ENCODE assay signal across 8 cellular contexts in the genomic region with DNA sequence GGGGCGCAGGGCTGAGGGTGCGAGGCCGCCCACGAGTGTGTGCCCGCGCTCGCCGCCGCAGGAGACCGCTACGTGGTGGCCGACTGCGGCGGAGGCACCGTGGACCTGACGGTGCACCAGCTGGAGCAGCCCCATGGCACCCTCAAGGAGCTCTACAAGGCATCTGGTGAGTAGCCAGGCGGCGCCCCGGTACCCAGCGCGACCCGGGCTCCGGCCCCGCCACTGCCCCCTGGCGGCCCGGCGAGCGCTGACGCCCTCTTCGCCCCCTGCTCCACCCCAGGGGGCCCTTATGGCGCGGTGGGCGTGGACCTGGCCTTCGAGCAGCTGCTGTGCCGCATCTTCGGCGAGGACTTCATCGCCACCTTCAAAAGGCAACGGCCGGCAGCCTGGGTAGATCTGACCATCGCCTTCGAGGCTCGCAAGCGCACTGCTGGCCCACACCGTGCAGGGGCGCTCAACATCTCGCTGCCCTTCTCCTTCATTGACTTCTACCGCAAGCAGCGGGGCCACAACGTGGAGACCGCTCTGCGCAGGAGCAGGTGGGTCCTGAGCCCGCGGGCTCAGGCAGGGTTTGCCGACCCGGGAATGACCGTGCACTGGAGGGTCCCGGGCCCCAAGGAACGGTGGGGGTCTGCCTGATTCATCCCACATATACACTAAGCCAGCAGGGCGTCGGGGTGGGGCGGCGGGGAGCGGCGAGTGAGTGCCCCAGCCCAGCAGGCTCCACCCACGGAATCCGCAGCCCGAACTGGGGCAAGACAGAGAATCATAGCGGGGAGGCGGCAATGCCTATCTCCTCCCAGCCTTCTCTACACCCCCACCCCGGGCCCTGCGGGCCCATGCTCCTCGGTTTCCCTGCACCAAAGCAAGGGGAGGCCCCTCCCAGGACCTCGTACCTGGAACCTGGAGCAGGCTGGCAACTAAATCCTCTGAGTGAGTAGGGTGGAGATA. TPM values are rescaled to one million over a fixed set of nuclear protein-coding genes. Genes with fewer than 3 reads are reported as not detected.
A peak's percentile ranks its signal among the peaks of the same experiment; 100 is the strongest.
DNase-seq lines count a peak whose midpoint lies in the region; ATAC-seq and FAIRE-seq lines count a peak whose summit lies in the region.

No MANE protein-coding gene starts in this region.

- peaks cover 3% of the 10 kb centered on the region for H3K36me3 Mint-ChIP-seq in effector memory CD8-positive, alpha-beta T cell (ENCODE audit: insufficient read depth)

- peak; percentile 39 for ATAC-seq in effector memory CD8-positive, alpha-beta T cell (replicated peaks)

- FAIRE-seq in GM18507 (lab: Jason Lieb, UNC), result no peak

- no peak overlapping the region for H3K4me3 Mint-ChIP-seq in effector memory CD8-positive, alpha-beta T cell

- H3K9me3 Mint-ChIP-seq in effector memory CD8-positive, alpha-beta T cell, result no peaks in the 10 kb centered on the region

- DNase-seq in 8988T, result peak; percentile 97
- DNase-seq in GM18507 (ENCODE audit: extremely low spot score, insufficient read length, low read depth), result peak; percentile 56
- peak; percentile 28 for DNase-seq in RPMI8226
- peak in 2 of 3 experiments; percentile 24 to 49 for DNase-seq in effector memory CD8-positive, alpha-beta T cell
- DNase-seq in myocyte (ENCODE audit: low read depth), result peak; percentile 48
- DNase-seq in NCI-H226, result no peak
- no peak for DNase-seq in SKM-1 (lab: John Stamatoyannopoulos, UW; ENCODE audit: unreplicated experiment)
- no peak for DNase-seq in middle frontal gyrus (ENCODE audit: extremely low spot score, low spot score)

- H3K4me1 Mint-ChIP-seq in effector memory CD8-positive, alpha-beta T cell (ENCODE audit: low read depth in 2 of 2), result peaks cover 0 to 8% of the 10 kb centered on the region in 2 donors

- H3K27me3 Mint-ChIP-seq in effector memory CD8-positive, alpha-beta T cell, result peaks cover 6 to 28% of the 10 kb centered on the region in 2 donors

- no peak overlapping the region for H3K27ac Mint-ChIP-seq in effector memory CD8-positive, alpha-beta T cell

RNA-seq across cellular contexts. Expression of a gene that starts 17.5 kb away (rescaled TPM):
- not detected in 2 replicates for total RNA-seq in myocyte
- polyA plus RNA-seq in myocyte (2012), result 0.06 TPM

RNA-seq across cellular contexts. Expression of a gene that starts 17.6 kb away (rescaled TPM):
- 40.8 and 42.4 TPM in 2 replicates for total RNA-seq in myocyte
- polyA plus RNA-seq in myocyte (2012), result 45.0 TPM

RNA-seq across cellular contexts. Expression of a gene that starts 31.3 kb away (rescaled TPM):
- 0.11 TPM in 1 of 2 replicates, not detected in the other for total RNA-seq in myocyte
- polyA plus RNA-seq in myocyte (2012), result 0.61 TPM

RNA-seq across cellular contexts. Expression of a gene that starts 36.6 kb away (rescaled TPM):
- total RNA-seq in myocyte, result 86.0 and 88.2 TPM in 2 replicates
- polyA plus RNA-seq in myocyte (2012), result 78.8 TPM

RNA-seq across cellular contexts. Expression of a gene that starts 37.6 kb away (rescaled TPM):
- 0.53 and 1.3 TPM in 2 replicates for total RNA-seq in myocyte
- polyA plus RNA-seq in myocyte (2012), result 0.08 TPM

Comparison
In these comparisons a context has a peak if more than half of its experiments do, and no peak if none do; other contexts are left out.
1. DNase-seq: peak in 8988T (single experiment), GM18507 (single experiment), RPMI8226 (single experiment), effector memory CD8-positive, alpha-beta T cell (2 of 3) and myocyte (single experiment); none in NCI-H226 (single experiment), SKM-1 (single experiment) and middle frontal gyrus (single experiment).